ENCODE assay signal across 11 cellular contexts in the genomic region with DNA sequence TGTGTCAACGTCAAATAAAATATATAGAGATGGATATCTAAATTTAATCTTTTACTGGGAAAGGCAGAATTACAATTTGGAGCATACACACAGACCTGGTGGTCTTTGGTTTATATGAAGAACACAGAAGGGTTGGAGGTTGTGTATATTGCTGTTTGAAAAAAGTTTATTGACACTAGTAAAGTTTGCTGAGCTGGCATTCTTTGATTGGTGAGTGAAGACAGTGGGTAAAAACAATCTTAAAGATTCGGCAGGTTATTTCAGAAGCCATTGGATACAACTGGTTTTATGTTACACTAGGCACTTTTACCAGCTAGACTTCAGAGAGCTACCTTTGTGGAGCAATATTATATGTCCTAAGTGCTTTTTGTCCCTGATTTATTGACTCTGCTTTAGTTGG. TPM values are rescaled to one million over a fixed set of nuclear protein-coding genes. Genes with fewer than 3 reads are reported as not detected.
"Had no signal": no experiment of that assay in that cellular context is flagged by ENCODE, and none has a peak within 500 bp of the region (broad histone marks: within the 10 kb centered on the region; RNA-seq: fewer than 3 reads in every experiment).

No MANE protein-coding gene starts in this region.

- FAIRE-seq: HTR-8/SVneo had no signal

- H3K36me3 ChIP-seq: HAP-1 had no signal

- H3K4me3 ChIP-seq: GM23338, HAP-1 had no signal

- H3K4me1 ChIP-seq: HAP-1 had no signal

- DNase-seq: H7, HFFc6, Kasumi-1, KBM-7 had no signal

- ATAC-seq: GM23338, HCT116 had no signal

- H3K4me2 ChIP-seq: GM23338 had no signal

- H2AFZ ChIP-seq: GM23338 had no signal

- H3K9me3 ChIP-seq: HAP-1 had no signal

RNA-seq across cellular contexts. Expression of a gene that starts 27.2 kb away (rescaled TPM):
- total RNA-seq: GM23338, H4, H7, HFFc6, HT-29 had no signal
- polyA plus RNA-seq: GM23338, IgD-negative memory B cell had no signal
